In the genomic region with DNA sequence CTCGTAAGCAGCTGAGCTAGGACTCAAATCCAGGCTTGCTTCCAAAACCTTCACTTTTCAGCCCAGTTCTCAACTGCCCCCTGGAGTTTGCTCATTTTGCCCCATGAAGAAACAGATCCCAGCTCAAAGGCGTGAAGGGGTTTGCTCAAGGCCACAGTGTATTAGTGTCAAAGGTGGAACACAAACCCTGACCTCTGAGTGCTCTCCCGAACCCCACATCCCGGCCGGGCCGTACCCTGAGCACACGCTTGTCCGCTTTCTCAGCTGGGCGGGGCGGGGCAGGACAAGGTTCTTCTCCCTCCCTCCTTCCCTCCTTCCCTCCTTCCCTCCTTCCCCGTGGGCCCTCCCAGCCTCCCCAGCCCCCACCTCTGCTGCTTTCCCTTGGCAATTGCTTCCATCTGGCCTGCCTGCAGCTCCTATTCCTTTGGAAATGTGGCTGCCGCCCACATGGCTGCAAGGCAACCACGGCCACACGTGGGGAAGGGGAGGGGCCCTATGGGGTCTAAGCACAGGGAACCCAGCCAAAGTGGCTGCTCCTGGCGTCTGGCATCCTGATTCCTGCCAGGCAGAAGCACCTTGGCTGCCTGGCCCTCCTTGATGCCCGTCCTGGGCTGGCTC, we compare ENCODE assay signal across 8 cellular contexts. TPM values are rescaled to one million over a fixed set of nuclear protein-coding genes. Genes with fewer than 3 reads are reported as not detected.
DNase-seq lines count a peak whose midpoint lies in the region; FAIRE-seq and TF ChIP-seq lines count a peak whose summit lies in the region.

No MANE protein-coding gene starts in this region.

- peak overlapping the region; percentile 84 for H3K27ac ChIP-seq in left ventricle myocardium inferior (replicated peaks)
- peak overlapping the region in 1 of 2 donors; percentile 5 for H3K27ac ChIP-seq in small intestine (ENCODE audit: low read depth in 1 of 2, low read length in 1 of 2)

- H3K36me3 ChIP-seq in left ventricle myocardium inferior (no peaks in the 10 kb centered on the region), small intestine (ENCODE audit: control insufficient read depth in 2 of 2, insufficient read depth in 2 of 2, low read length in 2 of 2) (no peaks in the 10 kb centered on the region)

- TF ChIP-seq CTCF in left ventricle myocardium inferior (IDR thresholded peaks at IDR 0.05; ENCODE audit: borderline replicate concordance): no peak

- DNase-seq in HCEC 1CT (peak; percentile 30), anterior cingulate cortex (lab: John Stamatoyannopoulos, UW) (peak in 54 of 58 donors; percentile 25 to 88 (median 68)), left ventricle myocardium inferior (peak; percentile 82), small intestine (peak; percentile 13), urothelium cell line (ENCODE audit: low spot score) (no peak), HPDE6-E6E7 (ENCODE audit: extremely low spot score) (no peak), retina (no peak), NCI-H1930 (lab: John Stamatoyannopoulos, UW) (no peak)

- H3K4me3 ChIP-seq in left ventricle myocardium inferior (peak overlapping the region; percentile 75), small intestine (ENCODE audit: low read depth in 1 of 2, low read length in 2 of 2) (no peak overlapping the region)

- H3K27me3 ChIP-seq in left ventricle myocardium inferior (ENCODE audit: low read depth) (no peaks in the 10 kb centered on the region), small intestine (ENCODE audit: control insufficient read depth in 2 of 2, insufficient read depth in 2 of 2, low read length in 2 of 2) (no peaks in the 10 kb centered on the region)

- intact Hi-C loops in left ventricle myocardium inferior (cut with micrococcal nuclease): loop anchor here (5.0 kb wide), 1 partner anchor 42 kb away; no protein-coding TSS in a partner anchor

- H3K4me1 ChIP-seq in left ventricle myocardium inferior: peaks cover 93% of the 10 kb centered on the region
- H3K4me1 ChIP-seq in small intestine (ENCODE audit: control insufficient read depth in 2 of 2, insufficient read depth in 1 of 2, low read depth in 1 of 2, low read length in 1 of 2): no peaks in the 10 kb centered on the region

- H3K9me3 ChIP-seq in left ventricle myocardium inferior (replicated peaks) (no peaks in the 10 kb centered on the region), small intestine (ENCODE audit: control insufficient read depth, low read depth) (no peaks in the 10 kb centered on the region)

- WGBS in small intestine, 3 donors: 18 to 44% (median 27%) methylated on average over 16 of the region's 16 CpGs

- FAIRE-seq in small intestine (lab: Jason Lieb, UNC) (no peak), urothelium cell line (lab: Jason Lieb, UNC) (no peak)

RNA-seq across cellular contexts. Expression of a gene that starts 4.1 kb away (rescaled TPM):
- 61.7 TPM for total RNA-seq in left ventricle myocardium inferior
- polyA plus RNA-seq in small intestine: 10 to 100 TPM in 1 of 3 donors, 1 to 10 TPM in 2; 1.6 to 11.6 (median 2.2) TPM

RNA-seq across cellular contexts. Expression of a gene that starts 55.7 kb away (rescaled TPM):
- 12.1 TPM for total RNA-seq in left ventricle myocardium inferior
- polyA plus RNA-seq in small intestine: 10 to 100 TPM; 13.6 to 23.3 (median 19.2) TPM

Comparison
In these comparisons a context has a peak if more than half of its experiments do, and no peak if none do; other contexts are left out.
1. DNase-seq: peak in HCEC 1CT (single experiment), anterior cingulate cortex (54 of 58), left ventricle myocardium inferior (single experiment) and small intestine (single experiment); none in urothelium cell line (single experiment), HPDE6-E6E7 (single experiment), retina (single experiment) and NCI-H1930 (0 of 2).